ENCODE assay signal across 16 cellular contexts in the genomic region with DNA sequence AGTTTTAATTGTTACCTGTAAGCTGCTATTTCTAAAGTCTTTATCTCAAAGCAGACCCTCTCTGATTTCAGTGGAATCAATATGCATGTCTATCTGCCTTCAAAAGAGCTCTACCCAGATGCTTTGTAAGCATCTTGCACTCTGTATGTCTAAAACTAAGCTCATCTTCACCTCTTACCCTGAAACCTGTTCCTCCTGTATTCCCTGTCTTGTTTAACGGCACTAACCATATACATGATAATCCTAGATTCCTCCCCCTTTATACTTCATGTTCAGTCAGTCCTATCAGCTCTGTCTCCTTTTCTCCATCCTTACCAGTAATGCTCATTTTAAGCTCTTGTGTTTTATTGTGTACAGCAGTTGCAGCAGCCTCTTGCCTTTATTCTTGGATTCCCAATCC.
"Had no signal": no experiment of that assay in that cellular context is flagged by ENCODE, and none has a peak within 500 bp of the region (broad histone marks: within the 10 kb centered on the region; RNA-seq: fewer than 3 reads in every experiment).

No MANE protein-coding gene starts in this region.

- H3K4me1 Mint-ChIP-seq: neural progenitor cell had no signal

- H3K27ac Mint-ChIP-seq: activated naive CD8-positive, alpha-beta T cell treated with anti-CD3 and anti-CD28 coated beads, Interleukin-2, amount 50 U/mL, for 24 hours; neural progenitor cell had no signal

- H3K9ac ChIP-seq: neural progenitor cell had no signal

- H3K36me3 ChIP-seq: neural progenitor cell, ovary had no signal

- DNase-seq: activated CD4-positive, alpha-beta T cell treated with anti-CD3 and anti-CD28 coated beads for 48 hours; activated CD8-positive, alpha-beta memory T cell treated with anti-CD3 and anti-CD28 coated beads for 24 hours; activated effector memory CD4-positive, alpha-beta T cell treated with anti-CD3 and anti-CD28 coated beads, Interleukin-2, amount 50 U/mL, for 16 hours; activated naive CD8-positive, alpha-beta T cell treated with anti-CD3 and anti-CD28 coated beads, Interleukin-2, amount 50 U/mL, for 24 hours; aorta; cortex of kidney; effector CD4-positive, alpha-beta T cell; head of caudate nucleus; immature natural killer cell; ovary; stimulated activated naive CD4-positive, alpha-beta T cell; T-helper 2 cell; upper lobe of left lung had no signal

- H3K4me2 ChIP-seq: neural progenitor cell had no signal

- FAIRE-seq: frontal cortex had no signal

- H3K9me3 Mint-ChIP-seq: activated naive CD8-positive, alpha-beta T cell treated with anti-CD3 and anti-CD28 coated beads, Interleukin-2, amount 50 U/mL, for 24 hours; immature natural killer cell; neural progenitor cell had no signal

- ATAC-seq: activated naive CD8-positive, alpha-beta T cell treated with anti-CD3 and anti-CD28 coated beads, Interleukin-2, amount 50 U/mL, for 24 hours had no signal

- H3K27ac ChIP-seq: neural progenitor cell, ovary, suprapubic skin, upper lobe of left lung had no signal

- H3K4me3 Mint-ChIP-seq: activated naive CD8-positive, alpha-beta T cell treated with anti-CD3 and anti-CD28 coated beads, Interleukin-2, amount 50 U/mL, for 24 hours; immature natural killer cell; neural progenitor cell had no signal

- H3K27me3 ChIP-seq: neural progenitor cell, ovary, suprapubic skin, upper lobe of left lung had no signal

- H3K9me3 ChIP-seq: ovary, suprapubic skin, upper lobe of left lung had no signal

- H3K4me1 ChIP-seq: neural progenitor cell had no signal

- H3K27me3 Mint-ChIP-seq: activated naive CD8-positive, alpha-beta T cell treated with anti-CD3 and anti-CD28 coated beads, Interleukin-2, amount 50 U/mL, for 24 hours had no signal

- H2AFZ ChIP-seq: neural progenitor cell had no signal

- H3K4me3 ChIP-seq: neural progenitor cell, ovary, suprapubic skin, upper lobe of left lung had no signal
